Comparison of ENCODE assay signal across 15 cellular contexts in the genomic region with DNA sequence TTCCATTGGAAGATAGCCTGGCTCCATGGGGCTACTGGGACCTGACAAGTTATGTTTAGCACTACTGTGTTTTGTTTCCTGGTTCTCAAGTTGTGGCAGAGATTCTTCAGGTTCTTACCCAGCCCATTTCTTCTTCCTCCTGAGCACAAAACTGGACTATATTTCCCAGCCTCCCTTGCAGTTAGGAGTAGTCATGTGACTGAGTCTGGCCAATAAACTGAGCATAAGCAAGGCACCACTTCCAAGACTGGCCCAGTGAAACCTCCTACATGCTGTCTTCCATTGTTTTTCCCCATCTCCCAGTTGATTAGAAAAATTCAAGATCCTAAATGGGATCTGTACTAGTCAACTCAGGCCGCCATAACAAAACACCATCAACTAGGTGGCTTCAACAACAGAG.
"Had no signal": no experiment of that assay in that cellular context is flagged by ENCODE, and none has a peak within 500 bp of the region (broad histone marks: within the 10 kb centered on the region; RNA-seq: fewer than 3 reads in every experiment).

No MANE protein-coding gene starts in this region.

- H3K4me3 ChIP-seq: body of pancreas, mucosa of descending colon, tibial artery, vagina had no signal

- H3K4me1 ChIP-seq: body of pancreas, vagina had no signal

- H3K36me3 ChIP-seq: tibial artery, vagina had no signal

- H3K27ac ChIP-seq: body of pancreas, tibial artery, vagina had no signal

- H3K27me3 ChIP-seq: body of pancreas, tibial artery, vagina had no signal

- DNase-seq: activated B cell treated with CpG ODN at 0.5 μM for 24 hours; activated CD4-positive, alpha-beta T cell treated with anti-CD3 and anti-CD28 coated beads for 4 hours; activated CD8-positive, alpha-beta T cell treated with anti-CD3 and anti-CD28 coated beads for 36 hours; activated naive CD4-positive, alpha-beta T cell treated with Interleukin-2 at 50 U/mL for 16 hours; activated naive CD8-positive, alpha-beta T cell treated with anti-CD3 and anti-CD28 coated beads, Interleukin-2, amount 10 ng/mL, durations not matched to agents 7 days and 5 days; activated T-cell treated with anti-CD3 and anti-CD28 coated beads, Interleukin-2, amount 50 U/mL, for 1 hour; body of pancreas; effector memory CD8-positive, alpha-beta T cell; mesenchymal stem cell; mucosa of descending colon; naive B cell; stimulated activated CD4-positive, alpha-beta T cell treated with anti-CD3 and anti-CD28 coated beads, Interleukin-2, amount 100 ng/mL, for 24 hours; stimulated activated naive CD8-positive, alpha-beta T cell treated with anti-CD3 and anti-CD28 coated beads, Interleukin-15, Interleukin-2, amounts not matched to agents 100 U/mL and 50 U/mL, for 24 hours; tibial artery had no signal

- H3K9me3 ChIP-seq: body of pancreas, mucosa of descending colon, tibial artery, vagina had no signal
